In genomic region chr16:27924411-27925118, GRCh38 we compare ENCODE assay signal across 24 cellular contexts.
DNase-seq lines count a peak whose midpoint lies in the region; ATAC-seq, FAIRE-seq and TF ChIP-seq lines count a peak whose summit lies in the region.
"Had no signal": no experiment of that assay in that cellular context is flagged by ENCODE, and none has a peak within 500 bp of the region (broad histone marks: within the 10 kb centered on the region; RNA-seq: fewer than 3 reads in every experiment).

No MANE protein-coding gene starts in this region.

- H3K4me3 Mint-ChIP-seq in endodermal cell = no peak overlapping the region
- H3K4me3 Mint-ChIP-seq: activated T-cell treated with anti-CD3 and anti-CD28 coated beads, Interleukin-2, amount 50 U/mL, for 24 hours had no signal

- H3K4me3 ChIP-seq in HepG2 (replicated peaks in 1 of 3; ENCODE audit: insufficient read depth in 1 of 3, low read depth in 2 of 3, low read length in 3 of 3) (no peak overlapping the region), right lobe of liver (no peak overlapping the region), endodermal cell (ENCODE audit: low read length) (no peak overlapping the region)
- H3K4me3 ChIP-seq: BLaER1, HAP-1 had no signal

- H3K9me3 Mint-ChIP-seq in endodermal cell = no peaks in the 10 kb centered on the region
- H3K9me3 Mint-ChIP-seq: activated T-cell treated with anti-CD3 and anti-CD28 coated beads, Interleukin-2, amount 50 U/mL, for 24 hours had no signal

- TF ChIP-seq POLR2A in HepG2 (IDR thresholded peaks at IDR 0.05; ENCODE audit: insufficient read depth in 1 of 2, low read depth in 2 of 2, low read length in 2 of 2) = no peak
- TF ChIP-seq POLR2A in right lobe of liver (IDR thresholded peaks at IDR 0.05) = no peak

- H3K27me3 Mint-ChIP-seq in endodermal cell (ENCODE audit: insufficient read depth) = peaks cover 2% of the 10 kb centered on the region

- H3K36me3 Mint-ChIP-seq in endodermal cell (ENCODE audit: low read depth) = no peaks in the 10 kb centered on the region

- no peaks in the 10 kb centered on the region; the same call in 1 of the 2 replicates for H4K20me1 ChIP-seq in HepG2 (ENCODE audit: insufficient read depth, low read length)
- H4K20me1 ChIP-seq: BLaER1 had no signal

- 45% methylated on average over 4 of the region's 4 CpGs for WGBS in HepG2 (ENCODE audit: low lambda C conversion rate)
- 23% methylated on average over 2 of the region's 4 CpGs for WGBS in right lobe of liver (ENCODE audit: insufficient coverage, low coverage, low lambda C conversion rate, missing lambda C conversion rate)
- 63 to 80% methylated on average over 1 to 3 of the region's 4 CpGs for WGBS in endodermal cell (ENCODE audit: insufficient coverage in 1 of 2, insufficient read length in 1 of 2), 2 experiments

- no peak for TF ChIP-seq CTCF in HepG2 (CRISPR knock-in tag; IDR thresholded peaks at IDR 0.05)
- no peak for TF ChIP-seq CTCF in right lobe of liver (IDR thresholded peaks at IDR 0.05)
- no peak for TF ChIP-seq CTCF in endodermal cell (conservative IDR thresholded peaks at IDR 0.05)

- TF ChIP-seq EP300 in HepG2 (IDR thresholded peaks at IDR 0.05; ENCODE audit: low read depth in 2 of 2, low read length in 2 of 2) (no peak), HepG2 (CRISPR knock-in tag; IDR thresholded peaks at IDR 0.05; ENCODE audit: borderline replicate concordance) (no peak)

- H3K36me3 ChIP-seq in HepG2 (replicated peaks in 1 of 2; ENCODE audit: control insufficient read depth in 1 of 2, insufficient read depth in 2 of 2, low read length in 2 of 2) (no peaks in the 10 kb centered on the region), right lobe of liver (no peaks in the 10 kb centered on the region), endodermal cell (ENCODE audit: control insufficient read depth, insufficient read depth, low read length) (no peaks in the 10 kb centered on the region)
- H3K36me3 ChIP-seq: BLaER1, HAP-1 had no signal

- in situ Hi-C loops in HepG2 (cut with HindIII; ENCODE audit: extremely low pct_ligation_motif_present, low pct_unique_long_range_greater_than_20kb) = no loop called here

- no peaks in the 10 kb centered on the region for H3K4me1 ChIP-seq in HepG2 (ENCODE audit: insufficient read depth, low read length)
- H3K4me1 ChIP-seq in right lobe of liver = no peaks in the 10 kb centered on the region
- H3K4me1 ChIP-seq in endodermal cell (ENCODE audit: control insufficient read depth, insufficient read depth, low read length) = no peaks in the 10 kb centered on the region
- H3K4me1 ChIP-seq: foreskin keratinocyte, HAP-1 had no signal

- H3K27me3 ChIP-seq in HepG2 (ENCODE audit: control insufficient read depth in 1 of 2, insufficient read depth in 2 of 2, low read length in 2 of 2) (peaks cover 2 to 17% of the 10 kb centered on the region in 2 experiments; a peak in 3 of 5 replicates), right lobe of liver (no peaks in the 10 kb centered on the region), endodermal cell (ENCODE audit: control insufficient read depth, insufficient read depth, low read length, poor library complexity, severe bottlenecking) (no peaks in the 10 kb centered on the region)
- H3K27me3 ChIP-seq: BLaER1, foreskin keratinocyte had no signal

- peaks cover 2% of the 10 kb centered on the region for H3K4me1 Mint-ChIP-seq in endodermal cell

- H3K79me2 ChIP-seq in HepG2 (ENCODE audit: insufficient read depth, low read length) = no peaks in the 10 kb centered on the region

- CTCF ChIA-PET in HepG2 (lab: Yijun Ruan, JAX; ENCODE audit: low intra/inter-chr PET ratio, low total read pairs) = no interaction called here

- ATAC-seq in HepG2 (no peak), right lobe of liver (no peak), GM21825 (IDR thresholded peaks at IDR 0.05; ENCODE audit: unreplicated experiment) (no peak), GM21390 (IDR thresholded peaks at IDR 0.05; ENCODE audit: unreplicated experiment) (no peak)
- ATAC-seq: activated CD4-positive, CD25-positive, alpha-beta regulatory T cell treated with anti-CD3 and anti-CD28 coated beads, Interleukin-2, amount 50 U/mL, for 24 hours; foreskin keratinocyte had no signal

- POLR2A ChIA-PET in HepG2 (lab: Yijun Ruan, JAX) = no interaction called here

- H3K9me3 ChIP-seq in HepG2 (ENCODE audit: low read length) = no peaks in the 10 kb centered on the region
- no peaks in the 10 kb centered on the region for H3K9me3 ChIP-seq in right lobe of liver
- H3K9me3 ChIP-seq in endodermal cell (ENCODE audit: control insufficient read depth, low read length) = no peaks in the 10 kb centered on the region
- H3K9me3 ChIP-seq: BLaER1, HAP-1 had no signal

- H3K27ac ChIP-seq in HepG2 (ENCODE audit: extremely low read length, insufficient read depth, low read length) = no peak overlapping the region
- no peak overlapping the region for H3K27ac ChIP-seq in right lobe of liver
- no peak overlapping the region for H3K27ac ChIP-seq in endodermal cell (ENCODE audit: low read depth, low read length)
- H3K27ac ChIP-seq: BLaER1, foreskin keratinocyte had no signal

- H3K9ac ChIP-seq in HepG2 (ENCODE audit: insufficient read depth, low read depth, low read length) (no peak overlapping the region), endodermal cell (ENCODE audit: extremely low read depth, low read length, poor library complexity, severe bottlenecking) (no peak overlapping the region)
- H3K9ac ChIP-seq: BLaER1 had no signal

- TF ChIP-seq RAD21 in HepG2 (CRISPR knock-in tag; IDR thresholded peaks at IDR 0.05) = no peak

- DNase-seq in HepG2 (ENCODE audit: low spot score) (no peak), right lobe of liver (no peak), RKO (ENCODE audit: low spot score) (peak; percentile 46), endodermal cell (peak; percentile 61), germinal center (ENCODE audit: low spot score) (no peak), KG1 (lab: John Stamatoyannopoulos, UW) (no peak)
- DNase-seq: ACHN; activated naive CD4-positive, alpha-beta T cell treated with Interleukin-2 at 50 U/mL for 16 hours; activated T-cell treated with anti-CD3 and anti-CD28 coated beads, Interleukin-2, amount 50 U/mL, for 24 hours; caudate nucleus; COR-L47; Kasumi-1; NCI-H1105; NCI-H2081; RPMI8226; T-helper 9 cell had no signal

- H3K27ac Mint-ChIP-seq in endodermal cell = no peak overlapping the region
- H3K27ac Mint-ChIP-seq: activated T-cell treated with anti-CD3 and anti-CD28 coated beads, Interleukin-2, amount 50 U/mL, for 24 hours; progenitor cell of endocrine pancreas had no signal

- BruUV-seq in HepG2 (replicated peaks; lab: Mats Ljungman, UMichigan) = no TSS peak

- H2AFZ ChIP-seq in HepG2 (ENCODE audit: low read length) = no peak overlapping the region

- intact Hi-C loops in HepG2 (cut with micrococcal nuclease; ENCODE audit: unreplicated experiment) (no loop called here), right lobe of liver (cut with DNase I) (no loop called here)

- no peak overlapping the region for H3K4me2 ChIP-seq in HepG2 (ENCODE audit: low read depth, low read length)
- H3K4me2 ChIP-seq: BLaER1 had no signal

- no peak for FAIRE-seq in HepG2 (lab: Jason Lieb, UNC)
- FAIRE-seq: islet of Langerhans had no signal

TF ChIP-seq in HepG2, 621 proteins besides CTCF, POLR2A, EP300 and RAD21:
- TF ChIP-seq ZNF263 (CRISPR knock-in tag; IDR thresholded peaks at IDR 0.05) (no peak), ZNF136 (CRISPR knock-in tag; IDR thresholded peaks at IDR 0.05; ENCODE audit: low read depth) (no peak), RFXAP (CRISPR knock-in tag; IDR thresholded peaks at IDR 0.05; ENCODE audit: borderline replicate concordance) (no peak), CCAR2 (optimal IDR thresholded peaks at IDR 0.05; ENCODE audit: low read depth, low read length) (no peak), RFX5 (IDR thresholded peaks at IDR 0.05; ENCODE audit: low read depth, low read length) (0 out of 2 replicates have a peak, but pooled peaks have one; percentile 52), ZNF326 (CRISPR knock-in tag; IDR thresholded peaks at IDR 0.05; ENCODE audit: borderline replicate concordance) (no peak)

Comparison
In these comparisons a context has a peak if more than half of its experiments do, and no peak if none do; other contexts are left out.
1. DNase-seq: peak in RKO (single experiment) and endodermal cell (single experiment); none in HepG2 (single experiment), right lobe of liver (0 of 3), germinal center (single experiment) and KG1 (single experiment).